ENCODE assay signal across 15 cellular contexts in the genomic region with DNA sequence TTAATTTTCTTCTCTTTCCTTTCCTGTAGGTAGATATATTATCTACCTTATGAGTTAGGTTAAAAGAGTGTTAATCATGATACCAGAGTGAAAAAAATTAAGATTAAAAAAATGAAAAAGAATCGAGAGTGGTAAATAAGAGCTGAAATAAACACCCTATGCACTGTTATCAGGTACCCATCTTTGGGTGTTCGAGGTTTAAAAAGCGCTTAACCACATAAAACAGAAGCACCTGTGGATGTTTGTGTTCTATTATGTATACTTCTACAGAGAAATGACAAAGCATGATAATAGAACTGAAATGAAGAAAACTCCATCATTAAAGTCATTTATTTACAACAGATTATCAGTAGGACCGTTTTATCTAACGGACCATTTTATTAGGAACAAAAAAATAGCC. TPM values are rescaled to one million over a fixed set of nuclear protein-coding genes. Genes with fewer than 3 reads are reported as not detected.
A peak's percentile ranks its signal among the peaks of the same experiment; 100 is the strongest.
DNase-seq lines count a peak whose midpoint lies in the region; ATAC-seq and TF ChIP-seq lines count a peak whose summit lies in the region.
"Had no signal": no experiment of that assay in that cellular context is flagged by ENCODE, and none has a peak within 500 bp of the region (broad histone marks: within the 10 kb centered on the region; RNA-seq: fewer than 3 reads in every experiment).

No MANE protein-coding gene starts in this region.

- H3K36me3 ChIP-seq in CD4-positive, CD25-positive, alpha-beta regulatory T cell (ENCODE audit: control insufficient read depth, insufficient read depth, low read length): no peaks in the 10 kb centered on the region
- H3K36me3 ChIP-seq in CD8-positive, alpha-beta T cell (ENCODE audit: insufficient read depth, low read length): no peaks in the 10 kb centered on the region
- H3K36me3 ChIP-seq in naive thymus-derived CD4-positive, alpha-beta T cell (ENCODE audit: control insufficient read depth in 2 of 3, insufficient read depth in 3 of 3, low read length in 3 of 3): no peaks in the 10 kb centered on the region
- H3K36me3 ChIP-seq: BLaER1 treated with 17β-estradiol and CSF1 and Interleukin-3, amounts not matched to agents 10 nM and 100 nM had no signal

- H3K27ac Mint-ChIP-seq in CD4-positive, CD25-positive, alpha-beta regulatory T cell: peak overlapping the region in 1 of 3 donors; percentile 89
- no peak overlapping the region for H3K27ac Mint-ChIP-seq in CD8-positive, alpha-beta T cell
- peak overlapping the region in 3 of 9 donors; percentile 67 to 78 (median 76) for H3K27ac Mint-ChIP-seq in naive thymus-derived CD4-positive, alpha-beta T cell
- H3K27ac Mint-ChIP-seq in nephron progenitor cell: no peak overlapping the region
- no peak overlapping the region for H3K27ac Mint-ChIP-seq in natural killer cell

- peak overlapping the region; percentile 39 for H3K27ac ChIP-seq in CD4-positive, CD25-positive, alpha-beta regulatory T cell (ENCODE audit: insufficient read depth, low read length, poor library complexity, severe bottlenecking)
- no peak overlapping the region for H3K27ac ChIP-seq in CD8-positive, alpha-beta T cell (ENCODE audit: low read depth, low read length)
- no peak overlapping the region for H3K27ac ChIP-seq in naive thymus-derived CD4-positive, alpha-beta T cell (ENCODE audit: low read depth, low read length)
- H3K27ac ChIP-seq: BLaER1 treated with 17β-estradiol and CSF1 and Interleukin-3, amounts not matched to agents 10 nM and 100 nM; GM23248; HL-60 had no signal

- peaks cover 39% of the 10 kb centered on the region for H3K4me1 ChIP-seq in CD4-positive, CD25-positive, alpha-beta regulatory T cell (ENCODE audit: control insufficient read depth, insufficient read depth, low read length, poor library complexity, severe bottlenecking)
- no peaks in the 10 kb centered on the region for H3K4me1 ChIP-seq in CD8-positive, alpha-beta T cell (ENCODE audit: insufficient read depth, low read length)
- peaks cover 3 to 12% of the 10 kb centered on the region in 2 donors for H3K4me1 ChIP-seq in naive thymus-derived CD4-positive, alpha-beta T cell (ENCODE audit: control insufficient read depth in 2 of 2, insufficient read depth in 2 of 2, low read length in 2 of 2)

- no peak for TF ChIP-seq CTCF in CD8-positive, alpha-beta T cell (IDR thresholded peaks at IDR 0.05)
- TF ChIP-seq CTCF in nephron progenitor cell (IDR thresholded peaks at IDR 0.05): no peak
- no peak for TF ChIP-seq CTCF in natural killer cell (IDR thresholded peaks at IDR 0.05)

- H3K36me3 Mint-ChIP-seq in CD4-positive, CD25-positive, alpha-beta regulatory T cell: no peaks in the 10 kb centered on the region
- H3K36me3 Mint-ChIP-seq in CD8-positive, alpha-beta T cell: no peaks in the 10 kb centered on the region
- peaks cover 0 to 4% (median 0%) of the 10 kb centered on the region in 5 donors for H3K36me3 Mint-ChIP-seq in naive thymus-derived CD4-positive, alpha-beta T cell
- H3K36me3 Mint-ChIP-seq in nephron progenitor cell (ENCODE audit: low read depth): no peaks in the 10 kb centered on the region
- no peaks in the 10 kb centered on the region for H3K36me3 Mint-ChIP-seq in natural killer cell

- intact Hi-C loops in CD8-positive, alpha-beta T cell (cut with DNase I, micrococcal nuclease): loop anchor here in 1 of 2 experiments (2.0 kb wide), 1 partner anchor 19 kb away; no protein-coding TSS in a partner anchor
- intact Hi-C loops in naive thymus-derived CD4-positive, alpha-beta T cell (cut with micrococcal nuclease): loop anchor here in 1 of 2 donors (1.0 kb wide), 2 partner anchors 11 to 18 kb away; no protein-coding TSS in a partner anchor
- intact Hi-C loops in natural killer cell (cut with micrococcal nuclease): no loop called here

- peak; percentile 26 to 85 (median 73) for DNase-seq in CD4-positive, CD25-positive, alpha-beta regulatory T cell
- DNase-seq in CD8-positive, alpha-beta T cell: no peak
- peak; percentile 17 for DNase-seq in T follicular helper cell (ENCODE audit: low read depth)
- DNase-seq in naive thymus-derived CD4-positive, alpha-beta T cell: peak in 6 of 9 donors; percentile 39 to 78 (median 60)
- no peak for DNase-seq in nephron progenitor cell
- DNase-seq in C1 segment of cervical spinal cord (lab: John Stamatoyannopoulos, UW): no peak
- DNase-seq in natural killer cell: no peak
- DNase-seq: ACHN, DMS53, GM23248 had no signal

- POLR2A ChIA-PET in CD8-positive, alpha-beta T cell (lab: Charles Lee): interaction anchor here (0.7 kb wide), 1 partner anchor 41 kb away, joined by 3 read pairs; no protein-coding TSS in a partner anchor
- POLR2A ChIA-PET in naive thymus-derived CD4-positive, alpha-beta T cell (lab: Charles Lee): interaction anchor here (1.0 to 1.6 kb wide), 3 partner anchors 8 to 24 kb away, joined by 3 to 10 read pairs (median 3); no protein-coding TSS in a partner anchor

- no peaks in the 10 kb centered on the region for H3K27me3 ChIP-seq in CD4-positive, CD25-positive, alpha-beta regulatory T cell (ENCODE audit: control insufficient read depth, insufficient read depth, low read length)
- H3K27me3 ChIP-seq in CD8-positive, alpha-beta T cell (ENCODE audit: insufficient read depth, low read length): no peaks in the 10 kb centered on the region
- H3K27me3 ChIP-seq in naive thymus-derived CD4-positive, alpha-beta T cell (ENCODE audit: control insufficient read depth in 2 of 2, insufficient read depth in 2 of 2, low read length in 2 of 2): no peaks in the 10 kb centered on the region
- H3K27me3 ChIP-seq: BLaER1 treated with 17β-estradiol and CSF1 and Interleukin-3, amounts not matched to agents 10 nM and 100 nM had no signal

- H3K4me3 ChIP-seq in CD4-positive, CD25-positive, alpha-beta regulatory T cell (ENCODE audit: low read depth, low read length): peak overlapping the region; percentile 61
- no peak overlapping the region for H3K4me3 ChIP-seq in CD8-positive, alpha-beta T cell (ENCODE audit: low read depth, low read length)
- no peak overlapping the region for H3K4me3 ChIP-seq in naive thymus-derived CD4-positive, alpha-beta T cell (ENCODE audit: low read length)
- H3K4me3 ChIP-seq: BLaER1 treated with 17β-estradiol and CSF1 and Interleukin-3, amounts not matched to agents 10 nM and 100 nM; GM12878; GM23248; K562 had no signal

- CTCF ChIA-PET in CD8-positive, alpha-beta T cell (lab: Charles Lee): interaction anchor here (1.4 kb wide), 1 partner anchor 28 kb away, joined by 5 read pairs; no protein-coding TSS in a partner anchor
- CTCF ChIA-PET in naive thymus-derived CD4-positive, alpha-beta T cell (lab: Charles Lee): interaction anchor here (0.8 kb wide), 1 partner anchor 135 kb away, joined by 3 read pairs; no protein-coding TSS in a partner anchor

- H3K27me3 Mint-ChIP-seq in CD4-positive, CD25-positive, alpha-beta regulatory T cell: no peaks in the 10 kb centered on the region
- H3K27me3 Mint-ChIP-seq in CD8-positive, alpha-beta T cell (ENCODE audit: low read depth): no peaks in the 10 kb centered on the region
- peaks cover 0 to 5% (median 0%) of the 10 kb centered on the region in 5 donors for H3K27me3 Mint-ChIP-seq in naive thymus-derived CD4-positive, alpha-beta T cell
- H3K27me3 Mint-ChIP-seq in nephron progenitor cell (ENCODE audit: low read depth, poor library complexity) (peaks cover 7% of the 10 kb centered on the region), natural killer cell (ENCODE audit: low read depth in 2 of 2) (peaks cover 0 to 20% of the 10 kb centered on the region in 2 donors)

- H3K4me1 Mint-ChIP-seq in CD4-positive, CD25-positive, alpha-beta regulatory T cell: peaks cover 32 to 75% (median 39%) of the 10 kb centered on the region in 4 donors
- H3K4me1 Mint-ChIP-seq in CD8-positive, alpha-beta T cell (ENCODE audit: low read depth): peaks cover 14% of the 10 kb centered on the region
- H3K4me1 Mint-ChIP-seq in naive thymus-derived CD4-positive, alpha-beta T cell: peaks cover 3 to 49% (median 34%) of the 10 kb centered on the region in 7 donors
- H3K4me1 Mint-ChIP-seq in nephron progenitor cell (no peaks in the 10 kb centered on the region), natural killer cell (no peaks in the 10 kb centered on the region)

- H3K9me3 ChIP-seq in CD4-positive, CD25-positive, alpha-beta regulatory T cell (ENCODE audit: control insufficient read depth in 2 of 2, low read length in 2 of 2): no peaks in the 10 kb centered on the region
- H3K9me3 ChIP-seq in CD8-positive, alpha-beta T cell (ENCODE audit: low read length): no peaks in the 10 kb centered on the region
- H3K9me3 ChIP-seq in naive thymus-derived CD4-positive, alpha-beta T cell (ENCODE audit: control insufficient read depth in 2 of 3, low read length in 3 of 3): no peaks in the 10 kb centered on the region
- H3K9me3 ChIP-seq: BLaER1 treated with 17β-estradiol and CSF1 and Interleukin-3, amounts not matched to agents 10 nM and 100 nM had no signal

- peak overlapping the region; percentile 52 to 83 (median 63) for H3K4me3 Mint-ChIP-seq in CD4-positive, CD25-positive, alpha-beta regulatory T cell
- H3K4me3 Mint-ChIP-seq in CD8-positive, alpha-beta T cell: no peak overlapping the region
- H3K4me3 Mint-ChIP-seq in naive thymus-derived CD4-positive, alpha-beta T cell: peak overlapping the region in 7 of 10 donors; percentile 9 to 52 (median 29)
- no peak overlapping the region for H3K4me3 Mint-ChIP-seq in nephron progenitor cell
- H3K4me3 Mint-ChIP-seq in natural killer cell: no peak overlapping the region

- peak; percentile 93 to 95 for ATAC-seq in CD4-positive, CD25-positive, alpha-beta regulatory T cell (ENCODE audit: low read depth in 2 of 2)
- peak; percentile 80 for ATAC-seq in CD8-positive, alpha-beta T cell
- peak; percentile 87 for ATAC-seq in naive thymus-derived CD4-positive, alpha-beta T cell
- ATAC-seq in natural killer cell: no peak
- ATAC-seq: GM12878, HCT116, K562 had no signal

- no peaks in the 10 kb centered on the region for H3K9me3 Mint-ChIP-seq in CD4-positive, CD25-positive, alpha-beta regulatory T cell
- H3K9me3 Mint-ChIP-seq in CD8-positive, alpha-beta T cell: no peaks in the 10 kb centered on the region
- no peaks in the 10 kb centered on the region for H3K9me3 Mint-ChIP-seq in naive thymus-derived CD4-positive, alpha-beta T cell
- no peaks in the 10 kb centered on the region for H3K9me3 Mint-ChIP-seq in nephron progenitor cell
- H3K9me3 Mint-ChIP-seq in natural killer cell: no peaks in the 10 kb centered on the region

RNA-seq across cellular contexts. Expression of a gene that starts 25.7 kb away (rescaled TPM):
- 16.6 TPM for total RNA-seq in CD4-positive, CD25-positive, alpha-beta regulatory T cell
- 10 to 100 TPM in 2 of 4 donors, 1 to 10 TPM in 2; 7.6 to 15.0 (median 10.3) TPM for polyA plus RNA-seq in CD4-positive, CD25-positive, alpha-beta regulatory T cell
- total RNA-seq in CD8-positive, alpha-beta T cell: 1 to 10 TPM; 6.4 to 6.8 TPM
- total RNA-seq in naive thymus-derived CD4-positive, alpha-beta T cell: 10 to 100 TPM in 2 of 5 experiments, 1 to 10 TPM in 3; 1.9 to 36.4 (median 6.9) TPM
- 1 to 10 TPM; 2.3 to 2.9 TPM for polyA plus RNA-seq in naive thymus-derived CD4-positive, alpha-beta T cell
- 1 to 10 TPM in 1 of 3 donors, under 1 TPM in 2; 0.25 to 2.0 (median 0.52) TPM for total RNA-seq in natural killer cell
- total RNA-seq: K562 had no signal

Comparison
In these comparisons a context has a peak if more than half of its experiments do, and no peak if none do; other contexts are left out.
1. ATAC-seq: peak in CD4-positive, CD25-positive, alpha-beta regulatory T cell (2 of 2), CD8-positive, alpha-beta T cell (single experiment) and naive thymus-derived CD4-positive, alpha-beta T cell (single experiment); none in natural killer cell (0 of 3).
2. DNase-seq: peak in CD4-positive, CD25-positive, alpha-beta regulatory T cell (3 of 3), T follicular helper cell (single experiment) and naive thymus-derived CD4-positive, alpha-beta T cell (6 of 9); none in CD8-positive, alpha-beta T cell (0 of 7), nephron progenitor cell (single experiment), C1 segment of cervical spinal cord (0 of 14) and natural killer cell (single experiment).
3. H3K4me3 Mint-ChIP-seq: peak in CD4-positive, CD25-positive, alpha-beta regulatory T cell (4 of 4) and naive thymus-derived CD4-positive, alpha-beta T cell (7 of 10); none in CD8-positive, alpha-beta T cell (single experiment), nephron progenitor cell (single experiment) and natural killer cell (single experiment).